2 cellular contexts compared by ENCODE assay signal in the genomic region with DNA sequence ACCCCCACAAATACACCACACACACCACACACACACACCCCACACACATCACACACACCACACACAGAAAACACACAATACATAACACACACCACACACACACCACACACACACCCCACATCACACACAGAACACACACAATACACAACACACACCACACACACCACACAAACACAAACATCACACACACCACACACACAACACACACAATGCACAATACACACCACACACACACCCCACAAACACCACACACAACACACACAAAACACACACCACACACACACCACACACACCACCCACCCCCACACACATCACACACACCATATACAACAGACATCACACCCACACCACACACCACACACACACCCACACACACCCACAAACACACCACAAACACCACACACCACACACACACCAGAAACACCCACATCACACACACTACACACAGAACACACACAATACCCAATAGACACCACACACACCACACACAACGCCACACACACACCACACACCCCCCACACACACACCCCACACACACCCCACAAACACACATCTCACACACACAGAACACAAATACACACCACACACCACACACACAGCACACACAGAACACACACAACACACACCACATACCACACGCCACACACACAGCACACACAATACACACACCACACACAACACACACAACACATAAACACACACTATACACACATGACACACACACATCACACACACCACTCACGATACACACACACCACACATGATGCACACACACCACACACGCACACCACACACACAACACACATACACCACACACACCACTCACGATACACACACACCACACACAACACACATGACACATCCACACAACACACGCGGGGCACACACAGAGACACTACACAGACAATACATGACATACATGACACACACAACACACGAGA.
TF ChIP-seq lines count a peak whose summit lies in the region.

No MANE protein-coding gene starts in this region.

TF ChIP-seq in HEK293, 187 proteins besides CTCF, POLR2A, EP300 and RAD21 (continued from another document and continues in another):
- TF ChIP-seq, protein P1, sequence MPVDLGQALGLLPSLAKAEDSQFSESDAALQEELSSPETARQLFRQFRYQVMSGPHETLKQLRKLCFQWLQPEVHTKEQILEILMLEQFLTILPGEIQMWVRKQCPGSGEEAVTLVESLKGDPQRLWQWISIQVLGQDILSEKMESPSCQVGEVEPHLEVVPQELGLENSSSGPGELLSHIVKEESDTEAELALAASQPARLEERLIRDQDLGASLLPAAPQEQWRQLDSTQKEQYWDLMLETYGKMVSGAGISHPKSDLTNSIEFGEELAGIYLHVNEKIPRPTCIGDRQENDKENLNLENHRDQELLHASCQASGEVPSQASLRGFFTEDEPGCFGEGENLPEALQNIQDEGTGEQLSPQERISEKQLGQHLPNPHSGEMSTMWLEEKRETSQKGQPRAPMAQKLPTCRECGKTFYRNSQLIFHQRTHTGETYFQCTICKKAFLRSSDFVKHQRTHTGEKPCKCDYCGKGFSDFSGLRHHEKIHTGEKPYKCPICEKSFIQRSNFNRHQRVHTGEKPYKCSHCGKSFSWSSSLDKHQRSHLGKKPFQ (tag by site-specific recombination; IDR thresholded peaks at IDR 0.05) = peak; percentile 74
- TF ChIP-seq HOXA7 (CRISPR knock-in tag; IDR thresholded peaks at IDR 0.05; ENCODE audit: borderline replicate concordance) = no peak
- no peak; the same call in 1 of the 2 replicates for TF ChIP-seq SALL2 (tag by site-specific recombination; IDR thresholded peaks at IDR 0.05; ENCODE audit: borderline replicate concordance)
- peak; percentile 41; the same call in 1 of the 2 replicates for TF ChIP-seq ZNF2 (tag by site-specific recombination; IDR thresholded peaks at IDR 0.05)
- TF ChIP-seq ZNF19 (tag by site-specific recombination; IDR thresholded peaks at IDR 0.05; ENCODE audit: low read depth) = no peak
- TF ChIP-seq ZNF571 (tag by site-specific recombination; IDR thresholded peaks at IDR 0.05) = 0 out of 2 replicates have a peak, but pooled peaks have one; percentile 12
- TF ChIP-seq ZFP41 (tag by site-specific recombination; IDR thresholded peaks at IDR 0.05; ENCODE audit: borderline replicate concordance) = no peak
- TF ChIP-seq ZBTB7A (tag by site-specific recombination; IDR thresholded peaks at IDR 0.05; ENCODE audit: low read depth) = peak; percentile 58; the same call in 1 of the 2 replicates
- TF ChIP-seq ZNF221 (tag by site-specific recombination; IDR thresholded peaks at IDR 0.05; ENCODE audit: borderline replicate concordance) = no peak
- no peak for TF ChIP-seq ZBTB1 (tag by site-specific recombination; IDR thresholded peaks at IDR 0.05)
- TF ChIP-seq ZNF510 (tag by site-specific recombination; IDR thresholded peaks at IDR 0.05; ENCODE audit: insufficient replicate concordance) = no peak
- peak; percentile 46; the same call in 1 of the 2 replicates for TF ChIP-seq ZNF211 (tag by site-specific recombination; IDR thresholded peaks at IDR 0.05; ENCODE audit: low read depth)
- peak; percentile 88 for TF ChIP-seq ZFHX2 (tag by site-specific recombination; conservative IDR thresholded peaks at IDR 0.05)
- TF ChIP-seq OSR2 (tag by site-specific recombination; IDR thresholded peaks at IDR 0.05) = no peak
- peak; percentile 38; the same call in 1 of the 2 replicates for TF ChIP-seq ZNF239 (tag by site-specific recombination; IDR thresholded peaks at IDR 0.05)
- no peak for TF ChIP-seq MEIS1 (CRISPR knock-in tag; IDR thresholded peaks at IDR 0.05; ENCODE audit: borderline replicate concordance)
- no peak for TF ChIP-seq ZIC2 (tag by site-specific recombination; IDR thresholded peaks at IDR 0.05)
- no peak for TF ChIP-seq SETDB1 (IDR thresholded peaks at IDR 0.05; ENCODE audit: insufficient read length, low read length)
- TF ChIP-seq ZNF623 (tag by site-specific recombination; IDR thresholded peaks at IDR 0.05) = no peak
- no peak for TF ChIP-seq ZNF596 (tag by site-specific recombination; IDR thresholded peaks at IDR 0.05)
- peak; percentile 34; the same call in 1 of the 2 replicates for TF ChIP-seq ZNF157 (tag by site-specific recombination; IDR thresholded peaks at IDR 0.05)
- TF ChIP-seq, protein P2, sequence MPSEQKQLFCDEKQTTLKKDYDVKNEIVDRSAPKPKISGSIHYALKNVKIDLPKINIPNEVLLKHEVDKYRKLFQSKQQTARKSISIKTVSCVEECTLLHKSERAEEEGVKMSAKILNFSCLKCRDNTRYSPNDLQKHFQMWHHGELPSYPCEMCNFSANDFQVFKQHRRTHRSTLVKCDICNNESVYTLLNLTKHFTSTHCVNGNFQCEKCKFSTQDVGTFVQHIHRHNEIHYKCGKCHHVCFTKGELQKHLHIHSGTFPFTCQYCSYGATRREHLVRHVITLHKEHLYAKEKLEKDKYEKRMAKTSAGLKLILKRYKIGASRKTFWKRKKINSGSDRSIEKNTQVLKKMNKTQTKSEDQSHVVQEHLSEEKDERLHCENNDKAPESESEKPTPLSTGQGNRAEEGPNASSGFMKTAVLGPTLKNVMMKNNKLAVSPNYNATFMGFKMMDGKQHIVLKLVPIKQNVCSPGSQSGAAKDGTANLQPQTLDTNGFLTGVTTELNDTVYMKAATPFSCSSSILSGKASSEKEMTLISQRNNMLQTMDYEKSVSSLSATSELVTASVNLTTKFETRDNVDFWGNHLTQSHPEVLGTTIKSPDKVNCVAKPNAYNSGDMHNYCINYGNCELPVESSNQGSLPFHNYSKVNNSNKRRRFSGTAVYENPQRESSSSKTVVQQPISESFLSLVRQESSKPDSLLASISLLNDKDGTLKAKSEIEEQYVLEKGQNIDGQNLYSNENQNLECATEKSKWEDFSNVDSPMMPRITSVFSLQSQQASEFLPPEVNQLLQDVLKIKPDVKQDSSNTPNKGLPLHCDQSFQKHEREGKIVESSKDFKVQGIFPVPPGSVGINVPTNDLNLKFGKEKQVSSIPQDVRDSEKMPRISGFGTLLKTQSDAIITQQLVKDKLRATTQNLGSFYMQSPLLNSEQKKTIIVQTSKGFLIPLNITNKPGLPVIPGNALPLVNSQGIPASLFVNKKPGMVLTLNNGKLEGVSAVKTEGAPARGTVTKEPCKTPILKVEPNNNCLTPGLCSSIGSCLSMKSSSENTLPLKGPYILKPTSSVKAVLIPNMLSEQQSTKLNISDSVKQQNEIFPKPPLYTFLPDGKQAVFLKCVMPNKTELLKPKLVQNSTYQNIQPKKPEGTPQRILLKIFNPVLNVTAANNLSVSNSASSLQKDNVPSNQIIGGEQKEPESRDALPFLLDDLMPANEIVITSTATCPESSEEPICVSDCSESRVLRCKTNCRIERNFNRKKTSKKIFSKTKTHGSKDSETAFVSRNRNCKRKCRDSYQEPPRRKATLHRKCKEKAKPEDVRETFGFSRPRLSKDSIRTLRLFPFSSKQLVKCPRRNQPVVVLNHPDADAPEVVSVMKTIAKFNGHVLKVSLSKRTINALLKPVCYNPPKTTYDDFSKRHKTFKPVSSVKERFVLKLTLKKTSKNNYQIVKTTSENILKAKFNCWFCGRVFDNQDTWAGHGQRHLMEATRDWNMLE (tag by site-specific recombination; conservative IDR thresholded peaks at IDR 0.05; ENCODE audit: low read depth) = no peak
- TF ChIP-seq KLF8 (tag by site-specific recombination; IDR thresholded peaks at IDR 0.05) = no peak
- TF ChIP-seq TCF7L2 (IDR thresholded peaks at IDR 0.05; ENCODE audit: borderline replicate concordance, low read depth, low read length) = no peak
- TF ChIP-seq ZNF302 (tag by site-specific recombination; IDR thresholded peaks at IDR 0.05; ENCODE audit: low read depth) = no peak; the same call in 1 of the 2 replicates
- TF ChIP-seq ZSCAN23 (tag by site-specific recombination; IDR thresholded peaks at IDR 0.05) = no peak; the same call in 1 of the 2 replicates
- peak; percentile 17; the same call in 1 of the 2 replicates for TF ChIP-seq ZNF175 (tag by site-specific recombination; IDR thresholded peaks at IDR 0.05)

TF ChIP-seq in WTC11, 78 proteins besides CTCF, POLR2A, EP300 and RAD21 (continued from another document):
- TF ChIP-seq, protein P3, sequence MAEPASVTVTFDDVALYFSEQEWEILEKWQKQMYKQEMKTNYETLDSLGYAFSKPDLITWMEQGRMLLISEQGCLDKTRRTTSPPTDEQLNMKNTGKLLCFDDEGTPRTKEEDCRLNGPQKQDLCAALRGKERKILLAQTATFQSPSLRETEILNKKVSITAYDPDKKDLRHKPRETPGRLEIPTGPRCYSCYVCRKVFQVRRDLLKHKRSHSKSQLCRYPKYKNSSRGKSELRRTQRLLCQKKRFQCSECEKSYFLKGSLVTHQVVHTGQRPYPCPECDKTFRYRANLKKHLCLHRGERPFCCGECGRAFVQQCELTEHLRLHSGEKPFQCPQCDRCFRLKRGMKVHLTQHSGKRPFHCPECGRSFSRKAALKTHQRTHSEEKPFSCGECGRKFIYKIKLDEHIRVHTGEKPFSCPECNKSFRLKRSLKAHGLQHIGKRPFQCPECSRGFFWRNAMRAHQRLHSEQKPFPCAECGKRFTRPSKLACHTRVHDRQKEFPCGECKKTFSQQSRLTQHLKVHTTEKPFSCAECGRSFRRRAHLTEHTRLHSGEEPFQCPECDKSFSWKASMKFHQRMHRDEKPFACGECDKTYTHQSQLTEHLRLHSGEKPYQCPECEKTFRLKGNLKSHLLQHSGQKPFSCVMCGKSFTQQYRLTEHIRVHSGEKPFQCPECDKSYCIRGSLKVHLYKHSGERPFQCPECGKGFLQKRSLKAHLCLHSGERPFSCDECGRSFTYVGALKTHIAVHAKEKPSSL (CRISPR knock-in tag; conservative IDR thresholded peaks at IDR 0.05) = no peak
- TF ChIP-seq ZNF138 (CRISPR knock-in tag; conservative IDR thresholded peaks at IDR 0.05) (no peak), PRRX2 (CRISPR knock-in tag; IDR thresholded peaks at IDR 0.05) (no peak), GRHL2 (CRISPR knock-in tag; IDR thresholded peaks at IDR 0.05; ENCODE audit: insufficient replicate concordance, severe bottlenecking) (no peak), TEAD4 (CRISPR knock-in tag; IDR thresholded peaks at IDR 0.05) (no peak), RELA (CRISPR knock-in tag; IDR thresholded peaks at IDR 0.05; ENCODE audit: borderline replicate concordance) (no peak)
- TF ChIP-seq, protein P4, sequence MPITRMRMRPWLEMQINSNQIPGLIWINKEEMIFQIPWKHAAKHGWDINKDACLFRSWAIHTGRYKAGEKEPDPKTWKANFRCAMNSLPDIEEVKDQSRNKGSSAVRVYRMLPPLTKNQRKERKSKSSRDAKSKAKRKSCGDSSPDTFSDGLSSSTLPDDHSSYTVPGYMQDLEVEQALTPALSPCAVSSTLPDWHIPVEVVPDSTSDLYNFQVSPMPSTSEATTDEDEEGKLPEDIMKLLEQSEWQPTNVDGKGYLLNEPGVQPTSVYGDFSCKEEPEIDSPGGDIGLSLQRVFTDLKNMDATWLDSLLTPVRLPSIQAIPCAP (CRISPR knock-in tag; IDR thresholded peaks at IDR 0.05) = no peak
- TF ChIP-seq, protein P5, sequence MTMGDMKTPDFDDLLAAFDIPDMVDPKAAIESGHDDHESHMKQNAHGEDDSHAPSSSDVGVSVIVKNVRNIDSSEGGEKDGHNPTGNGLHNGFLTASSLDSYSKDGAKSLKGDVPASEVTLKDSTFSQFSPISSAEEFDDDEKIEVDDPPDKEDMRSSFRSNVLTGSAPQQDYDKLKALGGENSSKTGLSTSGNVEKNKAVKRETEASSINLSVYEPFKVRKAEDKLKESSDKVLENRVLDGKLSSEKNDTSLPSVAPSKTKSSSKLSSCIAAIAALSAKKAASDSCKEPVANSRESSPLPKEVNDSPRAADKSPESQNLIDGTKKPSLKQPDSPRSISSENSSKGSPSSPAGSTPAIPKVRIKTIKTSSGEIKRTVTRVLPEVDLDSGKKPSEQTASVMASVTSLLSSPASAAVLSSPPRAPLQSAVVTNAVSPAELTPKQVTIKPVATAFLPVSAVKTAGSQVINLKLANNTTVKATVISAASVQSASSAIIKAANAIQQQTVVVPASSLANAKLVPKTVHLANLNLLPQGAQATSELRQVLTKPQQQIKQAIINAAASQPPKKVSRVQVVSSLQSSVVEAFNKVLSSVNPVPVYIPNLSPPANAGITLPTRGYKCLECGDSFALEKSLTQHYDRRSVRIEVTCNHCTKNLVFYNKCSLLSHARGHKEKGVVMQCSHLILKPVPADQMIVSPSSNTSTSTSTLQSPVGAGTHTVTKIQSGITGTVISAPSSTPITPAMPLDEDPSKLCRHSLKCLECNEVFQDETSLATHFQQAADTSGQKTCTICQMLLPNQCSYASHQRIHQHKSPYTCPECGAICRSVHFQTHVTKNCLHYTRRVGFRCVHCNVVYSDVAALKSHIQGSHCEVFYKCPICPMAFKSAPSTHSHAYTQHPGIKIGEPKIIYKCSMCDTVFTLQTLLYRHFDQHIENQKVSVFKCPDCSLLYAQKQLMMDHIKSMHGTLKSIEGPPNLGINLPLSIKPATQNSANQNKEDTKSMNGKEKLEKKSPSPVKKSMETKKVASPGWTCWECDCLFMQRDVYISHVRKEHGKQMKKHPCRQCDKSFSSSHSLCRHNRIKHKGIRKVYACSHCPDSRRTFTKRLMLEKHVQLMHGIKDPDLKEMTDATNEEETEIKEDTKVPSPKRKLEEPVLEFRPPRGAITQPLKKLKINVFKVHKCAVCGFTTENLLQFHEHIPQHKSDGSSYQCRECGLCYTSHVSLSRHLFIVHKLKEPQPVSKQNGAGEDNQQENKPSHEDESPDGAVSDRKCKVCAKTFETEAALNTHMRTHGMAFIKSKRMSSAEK (CRISPR knock-in tag; IDR thresholded peaks at IDR 0.05; ENCODE audit: borderline replicate concordance) = no peak
